Comparison of ENCODE assay signal across 8 cellular contexts in the genomic region with DNA sequence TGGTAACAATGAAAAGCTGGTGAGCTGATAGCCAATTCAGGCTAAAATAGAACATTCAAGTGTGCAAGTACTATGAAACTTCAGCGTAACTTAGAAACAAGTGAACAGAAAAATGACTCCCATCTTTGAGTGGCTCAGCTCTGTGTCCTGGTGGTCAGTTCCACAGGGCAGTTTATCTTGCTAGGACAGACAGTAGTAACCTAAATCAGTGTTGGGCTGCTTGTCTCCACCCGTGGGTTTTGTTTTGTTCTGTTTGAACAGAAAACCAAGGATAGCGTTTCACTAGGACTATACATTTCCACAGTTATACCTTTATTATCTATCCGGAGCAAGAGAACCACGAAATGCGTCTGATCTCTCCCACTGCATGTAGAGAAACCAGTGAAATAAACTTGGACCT.
"Had no signal": no experiment of that assay in that cellular context is flagged by ENCODE, and none has a peak within 500 bp of the region (broad histone marks: within the 10 kb centered on the region; RNA-seq: fewer than 3 reads in every experiment).

No MANE protein-coding gene starts in this region.

- H3K9me3 ChIP-seq: HAP-1 had no signal

- ATAC-seq: HCT116 had no signal

- H2AFZ ChIP-seq: GM23248 had no signal

- H3K4me3 Mint-ChIP-seq: HFFc6 had no signal

- H3K4me3 ChIP-seq: GM23248, HAP-1 had no signal

- H3K9ac ChIP-seq: GM23248 had no signal

- H3K27ac ChIP-seq: GM23248 had no signal

- H3K36me3 ChIP-seq: HAP-1 had no signal

- H3K36me3 Mint-ChIP-seq: IgD-negative memory B cell had no signal

- H3K27ac Mint-ChIP-seq: HFFc6, IgD-negative memory B cell had no signal

- DNase-seq: GM23248, GOT3, H7, HFFc6, KG1 had no signal

- H3K4me1 ChIP-seq: HAP-1 had no signal

- H3K9me3 Mint-ChIP-seq: HFFc6 had no signal
